ENCODE assay signal across 17 cellular contexts in genomic region chr16:68574479-68574878, GRCh38. TPM values are rescaled to one million over a fixed set of nuclear protein-coding genes. Genes with fewer than 3 reads are reported as not detected.
DNase-seq lines count a peak whose midpoint lies in the region; ATAC-seq and TF ChIP-seq lines count a peak whose summit lies in the region.
"Had no signal": no experiment of that assay in that cellular context is flagged by ENCODE, and none has a peak within 500 bp of the region (broad histone marks: within the 10 kb centered on the region; RNA-seq: fewer than 3 reads in every experiment).

No MANE protein-coding gene starts in this region.

- peaks cover 46 to 55% (median 52%) of the 10 kb centered on the region in 3 experiments for H3K36me3 Mint-ChIP-seq in H9 (ENCODE audit: insufficient read depth in 1 of 3, low read depth in 3 of 3)
- H3K36me3 Mint-ChIP-seq in activated naive CD4-positive, alpha-beta T cell treated with anti-CD3 and anti-CD28 coated beads, Interleukin-2, amount 50 U/mL, for 72 hours = peaks cover 78 to 83% of the 10 kb centered on the region in 2 donors

- no peak overlapping the region for H2BK120ac ChIP-seq in H9 (ENCODE audit: low read depth, low read length, poor library complexity, severe bottlenecking)

- H3K79me2 ChIP-seq in H9 (ENCODE audit: insufficient read depth, low read length) = no peaks in the 10 kb centered on the region

- peaks cover 4% of the 10 kb centered on the region; the same call in 1 of the 2 replicates for H3K27me3 Mint-ChIP-seq in H9 (ENCODE audit: low read depth)
- H3K27me3 Mint-ChIP-seq: CD4-positive, alpha-beta T cell had no signal

- H3K23ac ChIP-seq in H9 (ENCODE audit: insufficient read length, low read depth, low read length) = no peak overlapping the region

- no peak overlapping the region for H4K8ac ChIP-seq in H9 (replicated peaks; ENCODE audit: insufficient read length, low read depth, low read length)

- no peak overlapping the region for H3K4me3 Mint-ChIP-seq in H9
- H3K4me3 Mint-ChIP-seq: CD14-positive monocyte; CD4-positive, alpha-beta T cell had no signal

- H3K4me1 ChIP-seq in H9 (ENCODE audit: insufficient read depth, low read length) (no peaks in the 10 kb centered on the region), esophagus squamous epithelium (peaks cover 0 to 9% (median 0%) of the 10 kb centered on the region in 3 donors)
- H3K4me1 ChIP-seq: BLaER1 treated with 17β-estradiol and CSF1 and Interleukin-3, amounts not matched to agents 10 nM and 100 nM had no signal

- peaks cover 80 to 82% of the 10 kb centered on the region in 2 experiments for H3K9me3 Mint-ChIP-seq in H9
- peaks cover 44 to 53% of the 10 kb centered on the region in 2 donors for H3K9me3 Mint-ChIP-seq in activated naive CD4-positive, alpha-beta T cell treated with anti-CD3 and anti-CD28 coated beads, Interleukin-2, amount 50 U/mL, for 72 hours

- no peak overlapping the region for H3K4ac ChIP-seq in H9 (ENCODE audit: low read depth, low read length)

- H2BK12ac ChIP-seq in H9 (ENCODE audit: insufficient read length, low read depth, low read length) = no peak overlapping the region

- H2AFZ ChIP-seq in H9 (ENCODE audit: low read length) = no peak overlapping the region

- no peak overlapping the region for H3K14ac ChIP-seq in H9 (ENCODE audit: insufficient read depth, low read length)

- no CpG with 5 or more reads among the region's 3 CpGs for WGBS in H9 (ENCODE audit: extremely low coverage, insufficient read length, low lambda C conversion rate)
- 44 to 81% methylated on average over 3 of the region's 3 CpGs for WGBS in esophagus squamous epithelium, 2 donors

- H2BK15ac ChIP-seq in H9 (ENCODE audit: low read depth, low read length) = no peak overlapping the region

- H2AK5ac ChIP-seq in H9 (ENCODE audit: insufficient read length, low read length) = no peak overlapping the region

- no peaks in the 10 kb centered on the region for H3K4me1 Mint-ChIP-seq in H9
- H3K4me1 Mint-ChIP-seq: CD14-positive monocyte had no signal

- H3K27ac Mint-ChIP-seq in H9 = no peak overlapping the region
- H3K27ac Mint-ChIP-seq in activated naive CD4-positive, alpha-beta T cell treated with anti-CD3 and anti-CD28 coated beads, Interleukin-2, amount 50 U/mL, for 72 hours = no peak overlapping the region
- H3K27ac Mint-ChIP-seq: CD4-positive, alpha-beta T cell had no signal

- no peaks in the 10 kb centered on the region for H3K36me3 ChIP-seq in esophagus squamous epithelium

- H3K4me3 ChIP-seq in epithelial cell of esophagus (ENCODE audit: low read length) = no peak overlapping the region
- no peak overlapping the region for H3K4me3 ChIP-seq in esophagus squamous epithelium

- no peak overlapping the region for H3K56ac ChIP-seq in H9 (ENCODE audit: insufficient read length, low read depth, low read length)

- no peak overlapping the region for H2BK5ac ChIP-seq in H9 (ENCODE audit: insufficient read length, low read length)

- DNase-seq in H9 (peak; percentile 7), epithelial cell of esophagus (ENCODE audit: low read depth) (peak; percentile 72), esophagus squamous epithelium (lab: John Stamatoyannopoulos, UW) (no peak), cerebellar cortex (ENCODE audit: low spot score) (no peak), A172 (ENCODE audit: low spot score) (no peak)
- DNase-seq in activated naive CD4-positive, alpha-beta T cell treated with anti-CD3 and anti-CD28 coated beads, Interleukin-2, amount 50 U/mL, for 72 hours (ENCODE audit: low spot score in 2 of 2) = no peak
- DNase-seq: 8988T; Calu3; CD4-positive, alpha-beta T cell; COR-L47; DMS53; DMS79 treated with DMSO at 0.1 percent for 48 hours; GF-D8; GOT3; HCEC 1CT had no signal

- intact Hi-C loops in esophagus squamous epithelium (cut with DNase I) = no loop called here

- no peak for TF ChIP-seq POLR2A in esophagus squamous epithelium (IDR thresholded peaks at IDR 0.05)

- no peaks in the 10 kb centered on the region for H3K23me2 ChIP-seq in H9 (ENCODE audit: insufficient read length, low read depth, low read length, poor library complexity, severe bottlenecking)

- TF ChIP-seq CTCF in H9 (conservative IDR thresholded peaks at IDR 0.05) (no peak), epithelial cell of esophagus (IDR thresholded peaks at IDR 0.05; ENCODE audit: insufficient read depth, low read depth, low read length, missing control alignments) (no peak), esophagus squamous epithelium (IDR thresholded peaks at IDR 0.05) (no peak)

- H3K9me3 ChIP-seq in H9 (ENCODE audit: control insufficient read depth, low read depth, low read length) (peaks cover 52% of the 10 kb centered on the region), esophagus squamous epithelium (peaks cover 0 to 92% (median 53%) of the 10 kb centered on the region in 3 donors)

- no peak overlapping the region for H3K27ac ChIP-seq in H9 (ENCODE audit: insufficient read length, low read depth, low read length)
- H3K27ac ChIP-seq in esophagus squamous epithelium = peak overlapping the region in 3 of 4 donors; percentile 42 to 70 (median 55)
- H3K27ac ChIP-seq: BLaER1 treated with 17β-estradiol and CSF1 and Interleukin-3, amounts not matched to agents 10 nM and 100 nM had no signal

- H3K27me3 ChIP-seq in H9 (ENCODE audit: insufficient read depth, low read length) (no peaks in the 10 kb centered on the region), esophagus squamous epithelium (no peaks in the 10 kb centered on the region)
- H3K27me3 ChIP-seq: BLaER1 treated with 17β-estradiol and CSF1 and Interleukin-3, amounts not matched to agents 10 nM and 100 nM had no signal

- H3T11ph ChIP-seq in H9 (ENCODE audit: low read length) = no peak overlapping the region

- H3K18ac ChIP-seq in H9 (ENCODE audit: insufficient read length, low read depth, low read length) = no peak overlapping the region

- no peak overlapping the region for H4K5ac ChIP-seq in H9 (ENCODE audit: insufficient read length, low read depth, low read length)

- H4K20me1 ChIP-seq in H9 (ENCODE audit: control insufficient read depth, insufficient read depth, insufficient read length) = no peaks in the 10 kb centered on the region
- H4K20me1 ChIP-seq: BLaER1 treated with 17β-estradiol and CSF1 and Interleukin-3, amounts not matched to agents 10 nM and 100 nM had no signal

- H3K4me2 ChIP-seq in H9 (ENCODE audit: insufficient read depth, insufficient read length, low read length) = no peak overlapping the region
- H3K4me2 ChIP-seq: BLaER1 treated with 17β-estradiol and CSF1 and Interleukin-3, amounts not matched to agents 10 nM and 100 nM had no signal

- no peak for ATAC-seq in activated naive CD4-positive, alpha-beta T cell treated with anti-CD3 and anti-CD28 coated beads, Interleukin-2, amount 50 U/mL, for 72 hours

- H2BK20ac ChIP-seq in H9 (ENCODE audit: low read depth, low read length, poor library complexity, severe bottlenecking) = no peak overlapping the region

- no peak overlapping the region for H4K91ac ChIP-seq in H9 (ENCODE audit: insufficient read length, low read depth, low read length)

- H3K79me1 ChIP-seq in H9 (ENCODE audit: insufficient read depth, low read depth, low read length, poor library complexity, severe bottlenecking) = no peaks in the 10 kb centered on the region

- H3K9ac ChIP-seq in H9 (ENCODE audit: extremely low read depth, insufficient read length, low read length) = no peak overlapping the region
- H3K9ac ChIP-seq: BLaER1 treated with 17β-estradiol and CSF1 and Interleukin-3, amounts not matched to agents 10 nM and 100 nM had no signal

RNA-seq across cellular contexts. Expression of gene ZFP90, which starts 35.4 kb away (rescaled TPM):
- 12.8 and 14.8 TPM in 2 replicates for total RNA-seq in H9 (2021)
- 10 to 100 TPM in 3 of 4 donors, 1 to 10 TPM in 1; 8.1 to 22.5 (median 13.8) TPM for total RNA-seq in esophagus squamous epithelium
- total RNA-seq in activated naive CD4-positive, alpha-beta T cell treated with anti-CD3 and anti-CD28 coated beads, Interleukin-2, amount 50 U/mL, for 72 hours = 10 to 100 TPM; 29.7 to 37.7 TPM
- 38.9 and 50.4 TPM in 2 replicates for total RNA-seq in A172 (2014; rRNA removed; shearing (Covaris generic))

Comparison
In these comparisons a context has a peak if more than half of its experiments do, and no peak if none do; other contexts are left out.
1. DNase-seq: peak in H9 (single experiment) and epithelial cell of esophagus (single experiment); none in esophagus squamous epithelium (single experiment), cerebellar cortex (single experiment), activated naive CD4-positive, alpha-beta T cell treated with anti-CD3 and anti-CD28 coated beads, Interleukin-2, amount 50 U/mL, for 72 hours (0 of 2) and A172 (single experiment).